13 cellular contexts compared by ENCODE assay signal in the genomic region with DNA sequence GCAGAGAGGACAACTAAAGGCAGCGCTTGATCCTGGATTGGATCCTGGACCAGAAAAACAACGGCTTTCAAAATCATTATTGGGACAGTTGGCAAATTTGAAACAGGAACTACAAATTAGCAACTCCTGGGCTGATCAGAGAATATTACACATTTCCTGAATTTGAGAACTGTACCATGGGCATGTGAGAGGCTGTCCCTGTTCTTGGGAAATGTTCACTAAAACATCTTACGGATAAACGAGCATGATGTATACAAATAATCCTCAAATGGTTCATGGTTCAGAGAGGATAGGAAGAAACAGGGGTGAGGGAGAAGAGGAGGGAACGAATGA. TPM values are rescaled to one million over a fixed set of nuclear protein-coding genes. Genes with fewer than 3 reads are reported as not detected.
DNase-seq lines count a peak whose midpoint lies in the region; ATAC-seq and TF ChIP-seq lines count a peak whose summit lies in the region.
"Had no signal": no experiment of that assay in that cellular context is flagged by ENCODE, and none has a peak within 500 bp of the region (broad histone marks: within the 10 kb centered on the region; RNA-seq: fewer than 3 reads in every experiment).

No MANE protein-coding gene starts in this region.

- peak overlapping the region in 4 of 5 experiments; percentile 6 to 51 (median 18) for H3K27ac Mint-ChIP-seq in brain
- peak overlapping the region; percentile 60 to 83 (median 61) for H3K27ac Mint-ChIP-seq in nephron
- H3K27ac Mint-ChIP-seq: activated CD8-positive, alpha-beta T cell treated with anti-CD3 and anti-CD28 coated beads, Interleukin-2, amount 10 ng/mL, durations not matched to agents 7 days and 5 days had no signal

- no peaks in the 10 kb centered on the region for H3K4me1 Mint-ChIP-seq in brain
- H3K4me1 Mint-ChIP-seq in nephron: peaks cover 16% of the 10 kb centered on the region

- H3K27me3 ChIP-seq in cardiac muscle cell (no peaks in the 10 kb centered on the region), right atrium auricular region (no peaks in the 10 kb centered on the region)

- H3K9me3 ChIP-seq in cardiac muscle cell (ENCODE audit: low read depth) (no peaks in the 10 kb centered on the region), right atrium auricular region (no peaks in the 10 kb centered on the region)

- H3K4me1 ChIP-seq in cardiac muscle cell (ENCODE audit: low read depth) (no peaks in the 10 kb centered on the region), right atrium auricular region (peaks cover 0 to 30% of the 10 kb centered on the region in 2 donors)

- ATAC-seq in GM19463 (IDR thresholded peaks at IDR 0.05; ENCODE audit: unreplicated experiment): no peak
- ATAC-seq: activated CD8-positive, alpha-beta T cell treated with anti-CD3 and anti-CD28 coated beads, Interleukin-2, amount 10 ng/mL, durations not matched to agents 7 days and 5 days; HCT116 had no signal

- DNase-seq in cardiac muscle cell (ENCODE audit: low read depth in 1 of 2, low spot score in 1 of 2) (no peak), right atrium auricular region (ENCODE audit: low spot score) (no peak), DMS 273 (lab: John Stamatoyannopoulos, UW; ENCODE audit: unreplicated experiment) (no peak), kidney tubule cell (ENCODE audit: low spot score) (no peak), Kasumi-1 (lab: John Stamatoyannopoulos, UW) (no peak)
- DNase-seq: activated CD8-positive, alpha-beta T cell treated with anti-CD3 and anti-CD28 coated beads, Interleukin-2, amount 10 ng/mL, durations not matched to agents 7 days and 5 days; activated effector memory CD4-positive, alpha-beta T cell treated with Interleukin-2 at 50 U/mL for 16 hours; NCI-H2029; stimulated activated CD4-positive, alpha-beta T cell treated with anti-CD3 and anti-CD28 coated beads, Interleukin-4, amount 100 ng/mL, for 1 hour had no signal

- no peak overlapping the region for H3K4me3 ChIP-seq in cardiac muscle cell
- no peak overlapping the region for H3K4me3 ChIP-seq in right atrium auricular region

- H3K36me3 ChIP-seq in cardiac muscle cell (peaks cover 3% of the 10 kb centered on the region), right atrium auricular region (peaks cover 15% of the 10 kb centered on the region)

- H3K27ac ChIP-seq in cardiac muscle cell (peak overlapping the region; percentile 55), right atrium auricular region (peak overlapping the region in 1 of 2 donors; percentile 42)

- peaks cover 21% of the 10 kb centered on the region for H3K36me3 Mint-ChIP-seq in brain
- peaks cover 23% of the 10 kb centered on the region for H3K36me3 Mint-ChIP-seq in nephron (ENCODE audit: low read depth)

- TF ChIP-seq CTCF in cardiac muscle cell (IDR thresholded peaks at IDR 0.05; ENCODE audit: low read depth, low read length) (no peak), right atrium auricular region (IDR thresholded peaks at IDR 0.05) (no peak), brain (conservative IDR thresholded peaks at IDR 0.05) (no peak), nephron (IDR thresholded peaks at IDR 0.05; ENCODE audit: unreplicated experiment in 3 of 3) (no peak)

- H3K9me3 Mint-ChIP-seq in brain: no peaks in the 10 kb centered on the region
- H3K9me3 Mint-ChIP-seq in nephron: no peaks in the 10 kb centered on the region

- H3K4me3 Mint-ChIP-seq in brain (no peak overlapping the region), nephron (no peak overlapping the region)
- H3K4me3 Mint-ChIP-seq: activated CD8-positive, alpha-beta T cell treated with anti-CD3 and anti-CD28 coated beads, Interleukin-2, amount 10 ng/mL, durations not matched to agents 7 days and 5 days had no signal

- H3K27me3 Mint-ChIP-seq in brain (peaks cover 2% of the 10 kb centered on the region), nephron (ENCODE audit: low read depth) (no peaks in the 10 kb centered on the region)

RNA-seq across cellular contexts. Expression of gene ITGAE, which starts 2.3 kb away (rescaled TPM):
- 15.6 and 18.1 TPM in 2 replicates for total RNA-seq in cardiac muscle cell
- 66.1 and 86.6 TPM in 2 replicates for polyA plus RNA-seq in cardiac muscle cell
- 10 to 100 TPM; 23.4 to 26.1 TPM for total RNA-seq in right atrium auricular region
- polyA plus RNA-seq in brain (ENCODE audit: insufficient read depth, low read depth, low replicate concordance): 20.9 TPM

RNA-seq across cellular contexts. Expression of gene NCBP3, which starts 42.8 kb away (rescaled TPM):
- total RNA-seq in cardiac muscle cell: 16.8 and 32.2 TPM in 2 replicates
- polyA plus RNA-seq in cardiac muscle cell: 27.0 and 59.0 TPM in 2 replicates
- 10 to 100 TPM; 15.2 to 21.4 TPM for total RNA-seq in right atrium auricular region
- 30.7 TPM for polyA plus RNA-seq in brain (ENCODE audit: insufficient read depth, low read depth, low replicate concordance)
